ENCODE assay signal across 14 cellular contexts in the genomic region with DNA sequence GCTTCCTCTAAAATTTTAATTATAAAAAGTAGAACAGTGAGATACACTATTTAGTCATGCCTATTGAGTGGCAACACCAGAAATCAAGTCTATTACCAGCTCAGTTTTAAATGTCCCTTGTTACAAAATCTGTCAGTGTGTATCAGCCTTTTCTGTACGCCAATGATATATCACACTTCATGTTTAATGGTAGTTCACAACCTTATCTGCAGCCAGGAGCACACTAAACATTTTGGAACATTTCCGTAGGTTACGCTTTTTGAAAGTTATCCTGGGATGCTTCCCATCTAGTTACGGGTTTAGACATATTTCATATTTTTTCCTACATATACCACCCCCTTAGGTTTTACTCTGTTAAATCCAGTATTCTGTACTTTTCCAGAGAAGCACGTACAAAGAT. TPM values are rescaled to one million over a fixed set of nuclear protein-coding genes. Genes with fewer than 3 reads are reported as not detected.
DNase-seq lines count a peak whose midpoint lies in the region; ATAC-seq, FAIRE-seq and TF ChIP-seq lines count a peak whose summit lies in the region.
"Had no signal": no experiment of that assay in that cellular context is flagged by ENCODE, and none has a peak within 500 bp of the region (broad histone marks: within the 10 kb centered on the region; RNA-seq: fewer than 3 reads in every experiment).

No MANE protein-coding gene starts in this region.

- H3K36me3 Mint-ChIP-seq in MCF 10A (ENCODE audit: insufficient read depth, unreplicated experiment) (peaks cover 100% of the 10 kb centered on the region), endothelial cell (ENCODE audit: low read depth, unreplicated experiment) (peaks cover 88% of the 10 kb centered on the region)
- peaks cover 93% of the 10 kb centered on the region for H3K36me3 Mint-ChIP-seq in stimulated activated memory B cell treated with anti-CD40 and anti-IgM and Interleukin-4, amounts not matched to agents 10 μg/mL and 1 μg/mL and 100 μg/mL, for 72 hours

- H3K4me3 ChIP-seq in breast epithelium (no peak overlapping the region), RWPE2 (ENCODE audit: severe bottlenecking) (no peak overlapping the region), suprapubic skin (no peak overlapping the region), kidney (ENCODE audit: low read length in 2 of 2) (no peak overlapping the region)
- H3K4me3 ChIP-seq: esophagus muscularis mucosa, vagina had no signal

- no peaks in the 10 kb centered on the region for H3K36me3 ChIP-seq in breast epithelium
- H3K36me3 ChIP-seq in RWPE2 (ENCODE audit: low read depth), result peaks cover 100% of the 10 kb centered on the region
- peaks cover 74% of the 10 kb centered on the region for H3K36me3 ChIP-seq in suprapubic skin
- peaks cover 42 to 68% of the 10 kb centered on the region in 2 donors for H3K36me3 ChIP-seq in kidney (ENCODE audit: control insufficient read depth in 1 of 2, insufficient read depth in 2 of 2, low read length in 2 of 2)

- DNase-seq in MCF 10A (ENCODE audit: unreplicated experiment) (no peak), breast epithelium (ENCODE audit: low spot score in 2 of 2) (no peak), RWPE2 (ENCODE audit: low spot score) (no peak), endothelial cell (ENCODE audit: low spot score) (no peak), suprapubic skin (ENCODE audit: low spot score in 2 of 2) (no peak), kidney (no peak), nucleus accumbens (lab: John Stamatoyannopoulos, UW) (no peak)
- DNase-seq: activated CD4-positive, CD25-positive, alpha-beta regulatory T cell; NCI-H1694 treated with DMSO at 0.1 percent for 48 hours; RPMI8226 had no signal

- no peak overlapping the region for H3K9ac ChIP-seq in kidney (ENCODE audit: low read length in 2 of 2)

- H3K4me3 Mint-ChIP-seq in MCF 10A (ENCODE audit: unreplicated experiment), result peak overlapping the region; percentile 98
- peak overlapping the region; percentile 91 for H3K4me3 Mint-ChIP-seq in endothelial cell (ENCODE audit: unreplicated experiment)
- H3K4me3 Mint-ChIP-seq in stimulated activated memory B cell treated with anti-CD40 and anti-IgM and Interleukin-4, amounts not matched to agents 10 μg/mL and 1 μg/mL and 100 μg/mL, for 72 hours, result peak overlapping the region; percentile 73

- H3K9me3 Mint-ChIP-seq in MCF 10A (ENCODE audit: unreplicated experiment) (no peaks in the 10 kb centered on the region), endothelial cell (ENCODE audit: unreplicated experiment) (no peaks in the 10 kb centered on the region)
- H3K9me3 Mint-ChIP-seq in stimulated activated memory B cell treated with anti-CD40 and anti-IgM and Interleukin-4, amounts not matched to agents 10 μg/mL and 1 μg/mL and 100 μg/mL, for 72 hours, result no peaks in the 10 kb centered on the region

- H3K27ac ChIP-seq in breast epithelium (no peak overlapping the region), RWPE2 (ENCODE audit: poor library complexity, severe bottlenecking) (peak overlapping the region; percentile 2), suprapubic skin (no peak overlapping the region), kidney (ENCODE audit: low read depth in 2 of 2, low read length in 2 of 2) (no peak overlapping the region)
- H3K27ac ChIP-seq: vagina had no signal

- no peak for ATAC-seq in RWPE2 (ENCODE audit: low read depth)
- no peak for ATAC-seq in stimulated activated memory B cell treated with anti-CD40 and anti-IgM and Interleukin-4, amounts not matched to agents 10 μg/mL and 1 μg/mL and 100 μg/mL, for 72 hours

- BruUV-seq in MCF 10A (replicated peaks; lab: Mats Ljungman, UMichigan), result no TSS peak

- no peak for FAIRE-seq in kidney (lab: Jason Lieb, UNC)
- FAIRE-seq: islet of Langerhans had no signal

- WGBS in suprapubic skin, result 77% methylated on average over 5 of the region's 5 CpGs

- H3K9me3 ChIP-seq in breast epithelium (no peaks in the 10 kb centered on the region), RWPE2 (ENCODE audit: severe bottlenecking) (no peaks in the 10 kb centered on the region), suprapubic skin (no peaks in the 10 kb centered on the region), kidney (ENCODE audit: control insufficient read depth in 1 of 2, low read length in 2 of 2) (no peaks in the 10 kb centered on the region)
- H3K9me3 ChIP-seq: esophagus muscularis mucosa, vagina had no signal

- H3K27me3 Mint-ChIP-seq in MCF 10A (ENCODE audit: insufficient read depth, unreplicated experiment) (no peaks in the 10 kb centered on the region), endothelial cell (ENCODE audit: unreplicated experiment) (peaks cover 26% of the 10 kb centered on the region)
- no peaks in the 10 kb centered on the region for H3K27me3 Mint-ChIP-seq in stimulated activated memory B cell treated with anti-CD40 and anti-IgM and Interleukin-4, amounts not matched to agents 10 μg/mL and 1 μg/mL and 100 μg/mL, for 72 hours

- CTCF ChIA-PET in MCF 10A (lab: Yijun Ruan, JAX), result interaction anchor here (0.6 to 4.8 kb wide), 7 partner anchors 23 to 303 kb away, joined by 3 to 43 read pairs (median 3); no protein-coding TSS in a partner anchor

- TF ChIP-seq CTCF in MCF 10A (IDR thresholded peaks at IDR 0.05; ENCODE audit: unreplicated experiment) (no peak), breast epithelium (IDR thresholded peaks at IDR 0.05) (no peak), RWPE2 (IDR thresholded peaks at IDR 0.05; ENCODE audit: poor library complexity, severe bottlenecking) (no peak), endothelial cell (IDR thresholded peaks at IDR 0.05; ENCODE audit: unreplicated experiment) (no peak), suprapubic skin (IDR thresholded peaks at IDR 0.05) (no peak), kidney (IDR thresholded peaks at IDR 0.05; ENCODE audit: borderline replicate concordance, extremely low read depth, insufficient read depth) (no peak)

- POLR2A ChIA-PET in MCF 10A (lab: Yijun Ruan, JAX), result interaction anchor here (0.6 to 12.9 kb wide), 5 partner anchors 9 to 107 kb away, joined by 3 to 268 read pairs (median 5); no protein-coding TSS in a partner anchor

- H3K27ac Mint-ChIP-seq in MCF 10A (ENCODE audit: low read depth, unreplicated experiment) (peak overlapping the region; percentile 32), endothelial cell (ENCODE audit: unreplicated experiment) (peak overlapping the region; percentile 45)
- peak overlapping the region; percentile 87 for H3K27ac Mint-ChIP-seq in stimulated activated memory B cell treated with anti-CD40 and anti-IgM and Interleukin-4, amounts not matched to agents 10 μg/mL and 1 μg/mL and 100 μg/mL, for 72 hours

- H3K4me1 Mint-ChIP-seq in MCF 10A (ENCODE audit: insufficient read depth, unreplicated experiment), result peaks cover 29% of the 10 kb centered on the region
- H3K4me1 Mint-ChIP-seq in endothelial cell (ENCODE audit: unreplicated experiment), result peaks cover 69% of the 10 kb centered on the region
- H3K4me1 Mint-ChIP-seq in stimulated activated memory B cell treated with anti-CD40 and anti-IgM and Interleukin-4, amounts not matched to agents 10 μg/mL and 1 μg/mL and 100 μg/mL, for 72 hours, result peaks cover 63% of the 10 kb centered on the region

- no peak for TF ChIP-seq EP300 in suprapubic skin (IDR thresholded peaks at IDR 0.05)

- H3K4me1 ChIP-seq in breast epithelium, result peaks cover 2 to 35% of the 10 kb centered on the region in 2 donors
- peaks cover 29% of the 10 kb centered on the region for H3K4me1 ChIP-seq in RWPE2 (ENCODE audit: insufficient read depth, poor library complexity, severe bottlenecking)
- H3K4me1 ChIP-seq in suprapubic skin, result peaks cover 56% of the 10 kb centered on the region
- H3K4me1 ChIP-seq in kidney (ENCODE audit: control insufficient read depth in 1 of 2, insufficient read depth in 1 of 2, low read depth in 1 of 2, low read length in 2 of 2), result peaks cover 20 to 26% of the 10 kb centered on the region in 2 donors

- intact Hi-C loops in MCF 10A (cut with micrococcal nuclease), result loop anchor here (5.0 kb wide), 1 partner anchor 243 kb away; no protein-coding TSS in a partner anchor
- intact Hi-C loops in breast epithelium (cut with DNase I; ENCODE audit: low total_unique reads), result no loop called here
- intact Hi-C loops in kidney (cut with DNase I), result no loop called here

- H3K27me3 ChIP-seq in breast epithelium (no peaks in the 10 kb centered on the region), RWPE2 (ENCODE audit: insufficient read depth, poor library complexity, severe bottlenecking) (no peaks in the 10 kb centered on the region), suprapubic skin (no peaks in the 10 kb centered on the region)
- H3K27me3 ChIP-seq: esophagus muscularis mucosa, vagina had no signal

- TF ChIP-seq POLR2A in breast epithelium (IDR thresholded peaks at IDR 0.05), result no peak
- no peak for TF ChIP-seq POLR2A in suprapubic skin (IDR thresholded peaks at IDR 0.05)

RNA-seq across cellular contexts. Expression of gene HNRNPA2B1, which starts 5.4 kb away (rescaled TPM):
- total RNA-seq in MCF 10A (2022) (592 and 646 TPM in 2 replicates), breast epithelium (100 to 1,000 TPM; 168 to 324 (median 282) TPM), endothelial cell (ENCODE audit: unreplicated experiment) (623 TPM), suprapubic skin (100 to 1,000 TPM in 3 of 4 donors, 10 to 100 TPM in 1; 88.2 to 228 (median 137) TPM), kidney (433 TPM)
- 397 TPM for polyA plus RNA-seq in kidney (ENCODE audit: insufficient read depth, low read depth, low replicate concordance)

RNA-seq across cellular contexts. Expression of gene CBX3, which starts 6.4 kb away (rescaled TPM):
- 137 and 171 TPM in 2 replicates for total RNA-seq in MCF 10A (2022)
- 10 to 100 TPM; 88.0 to 98.3 (median 96.0) TPM for total RNA-seq in breast epithelium
- total RNA-seq in endothelial cell (ENCODE audit: unreplicated experiment), result 146 TPM
- 10 to 100 TPM; 42.3 to 81.7 (median 44.7) TPM for total RNA-seq in suprapubic skin
- 120 TPM for total RNA-seq in kidney
- 92.4 TPM for polyA plus RNA-seq in kidney (ENCODE audit: insufficient read depth, low read depth, low replicate concordance)

RNA-seq across cellular contexts. Expression of gene NFE2L3, which starts 43.2 kb away (rescaled TPM):
- total RNA-seq in MCF 10A (2022) (1.2 and 2.2 TPM in 2 replicates), breast epithelium (1 to 10 TPM; 2.2 to 5.8 (median 4.9) TPM), endothelial cell (ENCODE audit: unreplicated experiment) (2.8 TPM), suprapubic skin (10 to 100 TPM; 14.1 to 36.3 (median 19.7) TPM), kidney (12.5 TPM)
- polyA plus RNA-seq in kidney (ENCODE audit: insufficient read depth, low read depth, low replicate concordance), result 5.2 TPM

Comparison
In these comparisons a context has a peak if more than half of its experiments do, and no peak if none do; other contexts are left out.
1. H3K27ac Mint-ChIP-seq: peak in every context shown above with its lines; median percentile 87 in stimulated activated memory B cell treated with anti-CD40 and anti-IgM and Interleukin-4, amounts not matched to agents 10 μg/mL and 1 μg/mL and 100 μg/mL, for 72 hours; 45 in endothelial cell; 32 in MCF 10A.